ENCODE assay signal across 8 cellular contexts in genomic region chr9:136363106-136363605, GRCh38. TPM values are rescaled to one million over a fixed set of nuclear protein-coding genes. Genes with fewer than 3 reads are reported as not detected.
DNase-seq lines count a peak whose midpoint lies in the region; ATAC-seq and TF ChIP-seq lines count a peak whose summit lies in the region.

No MANE protein-coding gene starts in this region.

- H3K27ac Mint-ChIP-seq in activated naive CD4-positive, alpha-beta T cell treated with anti-CD3 and anti-CD28 coated beads, Interleukin-2, amount 10 ng/mL, durations not matched to agents 7 days and 5 days = peak overlapping the region; percentile 92

- peaks cover 5% of the 10 kb centered on the region for H3K4me1 ChIP-seq in MM.1S (ENCODE audit: low read length)

- peaks cover 9% of the 10 kb centered on the region for H3K4me1 Mint-ChIP-seq in activated naive CD4-positive, alpha-beta T cell treated with anti-CD3 and anti-CD28 coated beads, Interleukin-2, amount 10 ng/mL, durations not matched to agents 7 days and 5 days

- H3K9ac ChIP-seq in MM.1S (ENCODE audit: low read length) = peak overlapping the region; percentile 74

- H3K9me3 ChIP-seq in MM.1S (replicated peaks; ENCODE audit: insufficient read depth, low read length) = no peaks in the 10 kb centered on the region

- H3K4me3 Mint-ChIP-seq in activated naive CD4-positive, alpha-beta T cell treated with anti-CD3 and anti-CD28 coated beads, Interleukin-2, amount 10 ng/mL, durations not matched to agents 7 days and 5 days = peak overlapping the region; percentile 82

- H3K4me2 ChIP-seq in MM.1S (ENCODE audit: low read depth, low read length) = 0 out of 2 replicates have a peak overlapping the region, but pooled peaks have one; percentile 34

- H3F3A ChIP-seq in MM.1S (ENCODE audit: insufficient read depth, low read length) = no peaks in the 10 kb centered on the region

- no peaks in the 10 kb centered on the region; the same call in 1 of the 2 replicates for H4K20me1 ChIP-seq in MM.1S (ENCODE audit: insufficient read depth, low read length)

- H3K9me2 ChIP-seq in MM.1S (replicated peaks; ENCODE audit: insufficient read depth, low read length) = no peaks in the 10 kb centered on the region

- H3K27ac ChIP-seq in MM.1S (ENCODE audit: low read length) (peak overlapping the region; percentile 24; the same call in 1 of the 2 replicates), temporal lobe (ENCODE audit: low read depth, low read length) (peak overlapping the region; percentile 47)

- TF ChIP-seq CTCF in MM.1S (IDR thresholded peaks at IDR 0.05; ENCODE audit: low read length) = no peak
- no peak for TF ChIP-seq CTCF in omental fat pad (IDR thresholded peaks at IDR 0.05)

- CTCF ChIA-PET in activated naive CD4-positive, alpha-beta T cell treated with anti-CD3 and anti-CD28 coated beads, Interleukin-2, amount 10 ng/mL, durations not matched to agents 7 days and 5 days (lab: Charles Lee) = interaction anchor here (0.6 to 1.6 kb wide), 6 partner anchors 9 to 125 kb away, joined by 3 to 5 read pairs (median 3); no protein-coding TSS in a partner anchor

- no peaks in the 10 kb centered on the region for H3K9me3 Mint-ChIP-seq in activated naive CD4-positive, alpha-beta T cell treated with anti-CD3 and anti-CD28 coated beads, Interleukin-2, amount 10 ng/mL, durations not matched to agents 7 days and 5 days

- no peaks in the 10 kb centered on the region for H3K36me3 ChIP-seq in MM.1S (replicated peaks; ENCODE audit: insufficient read depth, low read length)

- ATAC-seq in omental fat pad (ENCODE audit: low FRiP score) = peak; percentile 90

- peaks cover 11% of the 10 kb centered on the region; the same call in 1 of the 2 replicates for H3K79me2 ChIP-seq in MM.1S (ENCODE audit: low read length)

- peaks cover 4% of the 10 kb centered on the region for H3K27me3 Mint-ChIP-seq in activated naive CD4-positive, alpha-beta T cell treated with anti-CD3 and anti-CD28 coated beads, Interleukin-2, amount 10 ng/mL, durations not matched to agents 7 days and 5 days

- in situ Hi-C loops in SK-MEL-5 (cut with HindIII; ENCODE audit: low pct_unique_long_range_greater_than_20kb, low sequenced_read_pairs) = no loop called here

- peak overlapping the region; percentile 67 for H3K4me3 ChIP-seq in MM.1S (ENCODE audit: low read length)

- DNase-seq in GF-D8 (lab: John Stamatoyannopoulos, UW) (peak; percentile 75), HCEC 1CT (peak; percentile 91), MM.1S (peak; percentile 89), SK-MEL-5 (ENCODE audit: low read depth, low spot score) (peak; percentile 95), germinal center (ENCODE audit: low spot score) (peak; percentile 99), omental fat pad (ENCODE audit: low spot score) (peak; percentile 94)
- peak; percentile 96 for DNase-seq in activated naive CD4-positive, alpha-beta T cell treated with anti-CD3 and anti-CD28 coated beads, Interleukin-2, amount 10 ng/mL, durations not matched to agents 7 days and 5 days

- no peaks in the 10 kb centered on the region for H3K36me3 Mint-ChIP-seq in activated naive CD4-positive, alpha-beta T cell treated with anti-CD3 and anti-CD28 coated beads, Interleukin-2, amount 10 ng/mL, durations not matched to agents 7 days and 5 days

- no peak overlapping the region for H2AFZ ChIP-seq in MM.1S (ENCODE audit: low read length)

- H3K27me3 ChIP-seq in MM.1S (replicated peaks; ENCODE audit: insufficient read depth, low read length) = peaks cover 8% of the 10 kb centered on the region

RNA-seq across cellular contexts. Expression of gene DNLZ, which starts 0.4 kb away (rescaled TPM):
- total RNA-seq in SK-MEL-5 (2014; rRNA removed; shearing (Covaris generic)) = 19.4 and 35.1 TPM in 2 replicates
- 26.8 and 54.3 TPM in 2 replicates for polyA plus RNA-seq in SK-MEL-5 (2015; cell fraction: cytosol; rRNA removed)
- 2.8 and 4.6 TPM in 2 replicates for polyA plus RNA-seq in SK-MEL-5 (2015; cell fraction: nucleus; rRNA removed)
- total RNA-seq in omental fat pad (10 to 100 TPM; 16.5 to 36.7 (median 19.8) TPM), temporal lobe (11.1 TPM)

RNA-seq across cellular contexts. Expression of gene CARD9, which starts 10.3 kb away (rescaled TPM):
- 0.05 TPM in 1 of 2 replicates, not detected in the other for total RNA-seq in SK-MEL-5 (2014; rRNA removed; shearing (Covaris generic))
- polyA plus RNA-seq in SK-MEL-5 (2015; cell fraction: cytosol; rRNA removed) = 0.24 TPM in 1 of 2 replicates, not detected in the other
- polyA plus RNA-seq in SK-MEL-5 (2015; cell fraction: nucleus; rRNA removed) = 0.42 and 2.1 TPM in 2 replicates
- 1 to 10 TPM; 2.5 to 6.9 (median 4.9) TPM for total RNA-seq in omental fat pad
- total RNA-seq in temporal lobe = under 0.01 TPM

RNA-seq across cellular contexts. Expression of gene GPSM1, which starts 35.8 kb away (rescaled TPM):
- 21.2 and 21.4 TPM in 2 replicates for total RNA-seq in SK-MEL-5 (2014; rRNA removed; shearing (Covaris generic))
- polyA plus RNA-seq in SK-MEL-5 (2015; cell fraction: cytosol; rRNA removed) = 25.9 and 33.0 TPM in 2 replicates
- 90.8 and 103 TPM in 2 replicates for polyA plus RNA-seq in SK-MEL-5 (2015; cell fraction: nucleus; rRNA removed)
- total RNA-seq in omental fat pad = 10 to 100 TPM in 1 of 4 donors, 1 to 10 TPM in 3; 5.0 to 20.5 (median 7.3) TPM
- 49.7 TPM for total RNA-seq in temporal lobe

RNA-seq across cellular contexts. Expression of gene SNAPC4, which starts 36.8 kb away (rescaled TPM):
- total RNA-seq in SK-MEL-5 (2014; rRNA removed; shearing (Covaris generic)) = 6.9 and 7.1 TPM in 2 replicates
- polyA plus RNA-seq in SK-MEL-5 (2015; cell fraction: cytosol; rRNA removed) = 17.9 and 20.7 TPM in 2 replicates
- polyA plus RNA-seq in SK-MEL-5 (2015; cell fraction: nucleus; rRNA removed) = 56.3 and 59.8 TPM in 2 replicates
- 10 to 100 TPM in 1 of 4 donors, 1 to 10 TPM in 3; 3.2 to 11.2 (median 5.8) TPM for total RNA-seq in omental fat pad
- 9.8 TPM for total RNA-seq in temporal lobe

RNA-seq across cellular contexts. Expression of gene ENTR1, which starts 47.3 kb away (rescaled TPM):
- 71.1 and 72.5 TPM in 2 replicates for total RNA-seq in SK-MEL-5 (2014; rRNA removed; shearing (Covaris generic))
- polyA plus RNA-seq in SK-MEL-5 (2015; cell fraction: cytosol; rRNA removed) = 93.3 and 97.2 TPM in 2 replicates
- 531 and 609 TPM in 2 replicates for polyA plus RNA-seq in SK-MEL-5 (2015; cell fraction: nucleus; rRNA removed)
- total RNA-seq in omental fat pad (10 to 100 TPM; 26.5 to 38.1 (median 33.5) TPM), temporal lobe (31.7 TPM)

Comparison
In these comparisons a context has a peak if more than half of its experiments do, and no peak if none do; other contexts are left out.
1. Peak in every context shown above with its lines: DNase-seq, ATAC-seq, H3K4me3 ChIP-seq and H3K27ac ChIP-seq.